In genomic region chr17:42682400-42683384, GRCh38 we compare ENCODE assay signal across 8 cellular contexts. TPM values are rescaled to one million over a fixed set of nuclear protein-coding genes. Genes with fewer than 3 reads are reported as not detected.
DNase-seq lines count a peak whose midpoint lies in the region; ATAC-seq, FAIRE-seq and TF ChIP-seq lines count a peak whose summit lies in the region.

Gene CNTNAP1, plus strand, starts transcription at chr17:42682531. Its CDS starts 299 bp downstream, at chr17:42682830.

- H3K4me3 ChIP-seq in Caco-2 (ENCODE audit: low read depth, low read length) (peak within 1 kb of the TSS; percentile 42), HCT116 (replicated peaks in 1 of 2; ENCODE audit: low read depth in 1 of 2, low read length in 2 of 2) (peak within 1 kb of the TSS; percentile 54 to 70), keratinocyte (ENCODE audit: control insufficient read depth in 2 of 3, extremely low read depth in 1 of 3, insufficient read depth in 2 of 3, low read depth in 1 of 3, low read length in 3 of 3) (peak within 1 kb of the TSS; percentile 32 to 59 (median 57))

- RAD21 ChIA-PET in HCT116 (lab: Charles Lee; ENCODE audit: low non-redundant PET in 1 of 2, low total read pairs in 2 of 2, uncharacterized antibody in 2 of 2, unreplicated experiment in 2 of 2), result interaction anchor here in 1 of 2 experiments (1.1 kb wide), 1 partner anchor 104 kb away, joined by 3 read pairs; no protein-coding TSS in a partner anchor

- H3K79me2 ChIP-seq in HCT116 (ENCODE audit: insufficient read depth, low read length), result no peaks in the 10 kb centered on the region
- H3K79me2 ChIP-seq in keratinocyte (ENCODE audit: control insufficient read depth, insufficient read depth, low read length), result no peaks in the 10 kb centered on the region

- no peak for TF ChIP-seq RAD21 in HCT116 (IDR thresholded peaks at IDR 0.05; ENCODE audit: low read depth)

- POLR2A ChIA-PET in Caco-2 (lab: Charles Lee), result interaction anchor here (0.5 to 0.7 kb wide), 2 partner anchors 61 to 547 kb away, joined by 3 read pairs; no protein-coding TSS in a partner anchor
- POLR2A ChIA-PET in HCT116 (lab: Charles Lee), result interaction anchor here (1.0 kb wide), 1 partner anchor 105 kb away, joined by 5 read pairs; the partner anchor contains the start of gene PSMC3IP

- no peak for TF ChIP-seq POLR2A in HCT116 (IDR thresholded peaks at IDR 0.05; ENCODE audit: borderline replicate concordance, extremely low read depth, insufficient read depth, insufficient read length)

- dilution Hi-C loops in keratinocyte (cut with MboI; ENCODE audit: extremely low pct_ligation_motif_present, low sequenced_read_pairs), result no loop called here

- H3K27me3 ChIP-seq in Caco-2 (replicated peaks; ENCODE audit: control insufficient read depth, insufficient read depth, low read length) (no peaks in the 10 kb centered on the region), HCT116 (ENCODE audit: insufficient read depth, low read length) (no peaks in the 10 kb centered on the region), keratinocyte (ENCODE audit: control insufficient read depth, extremely low read depth, insufficient read depth, low read length) (no peaks in the 10 kb centered on the region)

- peaks cover 8% of the 10 kb centered on the region for H3K4me1 Mint-ChIP-seq in Caco-2 (ENCODE audit: low read depth, unreplicated experiment)
- H3K4me1 Mint-ChIP-seq in stimulated activated effector memory CD8-positive, alpha-beta T cell treated with anti-CD3 and anti-CD28 coated beads, Interleukin-12 subunit alpha, Interleukin-12 subunit beta, amount 100 ng/mL, for 72 hours, result peaks cover 63% of the 10 kb centered on the region

- no peak within 1 kb of the TSS for H3K27ac Mint-ChIP-seq in Caco-2 (ENCODE audit: unreplicated experiment)
- peak within 1 kb of the TSS; percentile 37 for H3K27ac Mint-ChIP-seq in stimulated activated effector memory CD8-positive, alpha-beta T cell treated with anti-CD3 and anti-CD28 coated beads, Interleukin-12 subunit alpha, Interleukin-12 subunit beta, amount 100 ng/mL, for 72 hours

- peak within 1 kb of the TSS; percentile 99 for H3K4me2 ChIP-seq in HCT116 (ENCODE audit: low read length)
- H3K4me2 ChIP-seq in keratinocyte (ENCODE audit: control insufficient read depth, extremely low read depth, insufficient read depth, low read depth, low read length), result peak within 1 kb of the TSS; percentile 91

- BruUV-seq in Caco-2 (replicated peaks; lab: Mats Ljungman, UMichigan) (no TSS peak), HCT116 (replicated peaks; lab: Mats Ljungman, UMichigan) (no TSS peak)

- DNase-seq in Caco-2 (peak in 1 of 2 experiments; percentile 57), HCT116 (ENCODE audit: low read depth, low spot score) (no peak), RPMI7951 (ENCODE audit: low read depth) (peak; percentile 74), cerebellar cortex (ENCODE audit: low spot score) (peak; percentile 82), keratinocyte (ENCODE audit: low read depth, low spot score) (no peak)
- DNase-seq in stimulated activated effector memory CD8-positive, alpha-beta T cell treated with anti-CD3 and anti-CD28 coated beads, Interleukin-12 subunit alpha, Interleukin-12 subunit beta, amount 100 ng/mL, for 72 hours (ENCODE audit: low spot score in 2 of 2), result peak in 1 of 2 donors; percentile 61
- DNase-seq in effector CD8-positive, alpha-beta T cell (lab: John Stamatoyannopoulos, UW), result no peak

- intact Hi-C loops in Caco-2 (cut with micrococcal nuclease; ENCODE audit: unreplicated experiment) (no loop called here), HCT116 (cut with micrococcal nuclease) (no loop called here)

- H3K9me3 ChIP-seq in Caco-2 (no peaks in the 10 kb centered on the region), HCT116 (ENCODE audit: control insufficient read depth in 1 of 2, insufficient read depth in 1 of 2, low read depth in 1 of 2, low read length in 2 of 2) (no peaks in the 10 kb centered on the region), keratinocyte (ENCODE audit: control insufficient read depth, low read depth, low read length) (no peaks in the 10 kb centered on the region)

- H3K4me3 Mint-ChIP-seq in Caco-2 (ENCODE audit: unreplicated experiment), result peak within 1 kb of the TSS; percentile 82
- peak within 1 kb of the TSS; percentile 75 for H3K4me3 Mint-ChIP-seq in stimulated activated effector memory CD8-positive, alpha-beta T cell treated with anti-CD3 and anti-CD28 coated beads, Interleukin-12 subunit alpha, Interleukin-12 subunit beta, amount 100 ng/mL, for 72 hours

- H3K27me3 Mint-ChIP-seq in Caco-2 (ENCODE audit: insufficient read depth, unreplicated experiment), result no peaks in the 10 kb centered on the region

- H2AFZ ChIP-seq in HCT116 (ENCODE audit: low read depth, low read length, poor library complexity, severe bottlenecking), result peak within 1 kb of the TSS; percentile 89
- peak within 1 kb of the TSS; percentile 89 for H2AFZ ChIP-seq in keratinocyte (ENCODE audit: control insufficient read depth, low read length)

- H3K27ac ChIP-seq in HCT116 (ENCODE audit: low read depth, low read length) (peak within 1 kb of the TSS; percentile 24; the same call in 1 of the 2 replicates), keratinocyte (ENCODE audit: control insufficient read depth, insufficient read depth, low read length) (no peak within 1 kb of the TSS)

- H3K9me1 ChIP-seq in keratinocyte (ENCODE audit: control insufficient read depth, extremely low read depth, insufficient read depth, low read length), result no peaks in the 10 kb centered on the region

- no peak for FAIRE-seq in keratinocyte (lab: Jason Lieb, UNC)

- H3K36me3 ChIP-seq in Caco-2 (ENCODE audit: control insufficient read depth, insufficient read depth, low read length) (no peaks in the 10 kb centered on the region), HCT116 (ENCODE audit: control insufficient read depth in 1 of 2, insufficient read depth in 2 of 2, low read length in 2 of 2) (no peaks in the 10 kb centered on the region), keratinocyte (ENCODE audit: control insufficient read depth in 2 of 2, extremely low read depth in 1 of 2, insufficient read depth in 2 of 2, low read length in 2 of 2) (no peaks in the 10 kb centered on the region)

- CTCF ChIA-PET in Caco-2 (lab: Charles Lee), result interaction anchor here (0.6 to 1.3 kb wide), 3 partner anchors 63 to 1440 kb away, joined by 3 read pairs; no protein-coding TSS in a partner anchor
- CTCF ChIA-PET in HCT116 (lab: Charles Lee), result interaction anchor here (1.3 to 1.9 kb wide), 2 partner anchors 9 to 105 kb away, joined by 3 to 12 read pairs; partner anchors contain the start of gene PSMC3IP

- peak within 1 kb of the TSS; percentile 60 for H3K9ac ChIP-seq in HCT116 (ENCODE audit: low read length)
- peak within 1 kb of the TSS; percentile 58 for H3K9ac ChIP-seq in keratinocyte (ENCODE audit: control insufficient read depth, extremely low read depth, insufficient read depth, low read length)

- ATAC-seq in HCT116, result peak; percentile 7; the same call in 1 of the 2 replicates
- peak; percentile 19 for ATAC-seq in stimulated activated effector memory CD8-positive, alpha-beta T cell treated with anti-CD3 and anti-CD28 coated beads, Interleukin-12 subunit alpha, Interleukin-12 subunit beta, amount 100 ng/mL, for 72 hours
- ATAC-seq in HG02970 (IDR thresholded peaks at IDR 0.05; ENCODE audit: low FRiP score, unreplicated experiment), result no peak

- TF ChIP-seq CTCF in Caco-2 (IDR thresholded peaks at IDR 0.05; ENCODE audit: insufficient read depth in 1 of 2, low read depth in 1 of 2, low read length in 1 of 2, severe bottlenecking in 1 of 2, unreplicated experiment in 1 of 2) (no peak), HCT116 (IDR thresholded peaks at IDR 0.05 in 2 of 3, conservative IDR thresholded peaks at IDR 0.05 in 1 of 3; ENCODE audit: borderline replicate concordance in 1 of 3, insufficient read depth in 1 of 3, low read depth in 2 of 3, low read length in 2 of 3) (no peak), keratinocyte (optimal IDR thresholded peaks at IDR 0.05 in 1 of 3, IDR thresholded peaks at IDR 0.05 in 1 of 3, conservative IDR thresholded peaks at IDR 0.05 in 1 of 3; ENCODE audit: extremely low read depth in 1 of 3, insufficient read depth in 2 of 3, low read length in 3 of 3) (no peak)

- peaks cover 7% of the 10 kb centered on the region for H3K36me3 Mint-ChIP-seq in Caco-2 (ENCODE audit: insufficient read depth, unreplicated experiment)
- H3K36me3 Mint-ChIP-seq in stimulated activated effector memory CD8-positive, alpha-beta T cell treated with anti-CD3 and anti-CD28 coated beads, Interleukin-12 subunit alpha, Interleukin-12 subunit beta, amount 100 ng/mL, for 72 hours, result peaks cover 11% of the 10 kb centered on the region

- no peaks in the 10 kb centered on the region for H3K9me2 ChIP-seq in HCT116 (ENCODE audit: insufficient read depth)

- H3K4me1 ChIP-seq in Caco-2 (peaks cover 16% of the 10 kb centered on the region), HCT116 (ENCODE audit: control insufficient read depth in 1 of 2, insufficient read depth in 2 of 2, low read length in 2 of 2) (peaks cover 32 to 51% of the 10 kb centered on the region in 2 experiments), keratinocyte (ENCODE audit: control insufficient read depth, extremely low read depth, insufficient read depth, low read length) (peaks cover 28% of the 10 kb centered on the region)

- H3K9me3 Mint-ChIP-seq in Caco-2 (ENCODE audit: unreplicated experiment), result no peaks in the 10 kb centered on the region
- no peaks in the 10 kb centered on the region for H3K9me3 Mint-ChIP-seq in stimulated activated effector memory CD8-positive, alpha-beta T cell treated with anti-CD3 and anti-CD28 coated beads, Interleukin-12 subunit alpha, Interleukin-12 subunit beta, amount 100 ng/mL, for 72 hours

- H4K20me1 ChIP-seq in HCT116 (ENCODE audit: insufficient read depth), result no peaks in the 10 kb centered on the region
- no peaks in the 10 kb centered on the region for H4K20me1 ChIP-seq in keratinocyte (ENCODE audit: control insufficient read depth, extremely low read depth, insufficient read depth, low read length)

TF ChIP-seq in HCT116, 20 proteins besides CTCF, POLR2A, EP300 and RAD21 (continues in another document):
- TF ChIP-seq TCF7L2 (IDR thresholded peaks at IDR 0.05; ENCODE audit: borderline replicate concordance, extremely low read depth, insufficient read depth, insufficient read length) (peak; percentile 18), CBX3 (IDR thresholded peaks at IDR 0.05; ENCODE audit: low read depth) (no peak)

RNA-seq across cellular contexts. Expression of gene CNTNAP1, which starts in this region (rescaled TPM):
- total RNA-seq in Caco-2 (2022) (7.2 and 7.5 TPM in 2 replicates), HCT116 (2021; ENCODE audit: unreplicated experiment) (6.4 TPM)
- 8.6 and 9.2 TPM in 2 replicates for polyA plus RNA-seq in HCT116 (2012)
- total RNA-seq in RPMI7951 (2014; rRNA removed; shearing (Covaris generic)), result 9.6 and 10.2 TPM in 2 replicates
- 0.46 to 2.0 TPM (median 0.71 TPM) in 3 replicates for polyA plus RNA-seq in keratinocyte
- 0.26 TPM for polyA plus RNA-seq in keratinocyte (2011; ENCODE audit: low read depth)
- 0.23 and 0.34 TPM in 2 replicates for polyA plus RNA-seq in keratinocyte (2011; cell fraction: cytosol; rRNA removed)
- 3.2 and 3.7 TPM in 2 replicates for polyA plus RNA-seq in keratinocyte (2011; cell fraction: nucleus; rRNA removed)
- 0.24 and 1.7 TPM in 2 replicates for polyA plus RNA-seq in keratinocyte (2012; ENCODE audit: low replicate concordance)
- 0.76 to 3.8 TPM (median 1.1 TPM) in 3 replicates for polyA minus RNA-seq in keratinocyte
- not detected for polyA minus RNA-seq in keratinocyte (2011; cell fraction: cytosol; rRNA and poly(A)+ RNA removed)
- polyA minus RNA-seq in keratinocyte (2011; cell fraction: nucleus; rRNA and poly(A)+ RNA removed), result 1.8 and 2.3 TPM in 2 replicates

Comparison
In these comparisons a context has a peak if more than half of its experiments do, and no peak if none do; other contexts are left out.
1. DNase-seq: peak in RPMI7951 (single experiment) and cerebellar cortex (single experiment); none in HCT116 (single experiment), keratinocyte (single experiment) and effector CD8-positive, alpha-beta T cell (single experiment).
2. Peak in every context shown above with its lines, with median percentiles within 50 percentile points of each other: H3K4me3 ChIP-seq.